In genomic region chr4:183430317-183430986, GRCh38 we compare ENCODE assay signal across 1 cellular context.
TF ChIP-seq lines count a peak whose summit lies in the region.

No MANE protein-coding gene starts in this region.

TF ChIP-seq in GM23338, 12 proteins besides CTCF, POLR2A, EP300 and RAD21 (continued from another document):
- no peak for TF ChIP-seq REST (IDR thresholded peaks at IDR 0.05; ENCODE audit: unreplicated experiment)
- TF ChIP-seq ZNF462 (CRISPR knock-in tag; IDR thresholded peaks at IDR 0.05) = no peak
- no peak for TF ChIP-seq ZNF114 (CRISPR knock-in tag; IDR thresholded peaks at IDR 0.05)
- no peak for TF ChIP-seq EZH2 (IDR thresholded peaks at IDR 0.05; ENCODE audit: low read depth, unreplicated experiment)
- no peak for TF ChIP-seq STAT1 (IDR thresholded peaks at IDR 0.05; ENCODE audit: unreplicated experiment)
- no peak for TF ChIP-seq CREB1 (CRISPR knock-in tag; IDR thresholded peaks at IDR 0.05; ENCODE audit: low read depth)
- no peak for TF ChIP-seq ZNF331 (CRISPR knock-in tag; IDR thresholded peaks at IDR 0.05; ENCODE audit: low read depth)
